In genomic region chr4:10667651-10668341, GRCh38 we compare ENCODE assay signal across 29 cellular contexts. TPM values are rescaled to one million over a fixed set of nuclear protein-coding genes. Genes with fewer than 3 reads are reported as not detected.
DNase-seq lines count a peak whose midpoint lies in the region; ATAC-seq, FAIRE-seq and TF ChIP-seq lines count a peak whose summit lies in the region.
"Had no signal": no experiment of that assay in that cellular context is flagged by ENCODE, and none has a peak within 500 bp of the region (broad histone marks: within the 10 kb centered on the region; RNA-seq: fewer than 3 reads in every experiment).

No MANE protein-coding gene starts in this region.

- no peak overlapping the region for H3K27ac ChIP-seq in GM12878 (ENCODE audit: control insufficient read depth, insufficient read depth)
- H3K27ac ChIP-seq in transverse colon = no peak overlapping the region
- H3K27ac ChIP-seq: BLaER1, body of pancreas, RWPE1, testis had no signal

- DNase-seq in COR-L47 (lab: John Stamatoyannopoulos, UW) (peak; percentile 42), NCI-H1417 (lab: John Stamatoyannopoulos, UW) (peak; percentile 58 to 87 (median 68)), NCI-H2171 treated with DMSO at 0.1 percent for 48 hours (lab: John Stamatoyannopoulos, UW) (peak; percentile 82), GM12878 (ENCODE audit: low read depth, low spot score) (no peak), GDM1 (lab: John Stamatoyannopoulos, UW) (no peak), epidermal melanocyte (ENCODE audit: insufficient read length, low spot score) (no peak), natural killer cell (no peak), transverse colon (no peak)
- DNase-seq: ACHN; activated CD4-positive, alpha-beta memory T cell treated with anti-CD3 and anti-CD28 coated beads for 36 hours; activated CD4-positive, CD25-positive, alpha-beta regulatory T cell; activated gamma-delta T cell; activated naive CD8-positive, alpha-beta T cell treated with anti-CD3 and anti-CD28 coated beads, Interleukin-2, amount 50 U/mL, for 24 hours; activated T-cell treated with anti-CD3 and anti-CD28 coated beads for 4 hours; body of pancreas; effector memory CD8-positive, alpha-beta T cell; GF-D8; H9; kidney glomerular epithelial cell; stimulated activated naive CD4-positive, alpha-beta T cell; testis had no signal

- H3K4me1 Mint-ChIP-seq in natural killer cell = peaks cover 24 to 30% of the 10 kb centered on the region in 2 donors
- H3K4me1 Mint-ChIP-seq: H9 had no signal

- no peak overlapping the region for H3K4me3 Mint-ChIP-seq in natural killer cell
- H3K4me3 Mint-ChIP-seq: activated CD4-positive, alpha-beta memory T cell treated with anti-CD3 and anti-CD28 coated beads for 36 hours; activated naive CD8-positive, alpha-beta T cell treated with anti-CD3 and anti-CD28 coated beads, Interleukin-2, amount 50 U/mL, for 24 hours; effector memory CD8-positive, alpha-beta T cell; H9 had no signal

- H3K4me3 ChIP-seq in GM12878 (no peak overlapping the region), transverse colon (no peak overlapping the region)
- H3K4me3 ChIP-seq: BLaER1, body of pancreas, lung, smooth muscle cell, testis had no signal

- TF ChIP-seq EP300 in GM12878 (IDR thresholded peaks at IDR 0.05; ENCODE audit: borderline replicate concordance in 1 of 2, control insufficient read depth in 1 of 2, low read depth in 2 of 2, low read length in 2 of 2) (no peak), transverse colon (IDR thresholded peaks at IDR 0.05; ENCODE audit: low read depth) (no peak)

- SMC1A ChIA-PET in GM12878 (lab: Charles Lee; ENCODE audit: uncharacterized antibody, unreplicated experiment) = interaction anchor here (3.7 to 11.5 kb wide), 2 partner anchors 10 to 19 kb away, joined by 15 to 139 read pairs; partner anchors contain the start of gene CLNK

- H3K27me3 ChIP-seq in GM12878 (replicated peaks in 1 of 2; ENCODE audit: control insufficient read depth in 2 of 2, insufficient read depth in 2 of 2, low read length in 1 of 2) (no peaks in the 10 kb centered on the region), transverse colon (no peaks in the 10 kb centered on the region)
- H3K27me3 ChIP-seq: BLaER1, body of pancreas, testis had no signal

- no peak for TF ChIP-seq CTCF in GM12878 (IDR thresholded peaks at IDR 0.05 in 2 of 3, conservative IDR thresholded peaks at IDR 0.05 in 1 of 3; ENCODE audit: control insufficient read depth in 2 of 3, extremely low read depth in 1 of 3, insufficient read depth in 1 of 3, low read depth in 3 of 3, low read length in 3 of 3)
- TF ChIP-seq CTCF in natural killer cell (IDR thresholded peaks at IDR 0.05) = no peak
- no peak for TF ChIP-seq CTCF in transverse colon (IDR thresholded peaks at IDR 0.05)

- H3K36me3 Mint-ChIP-seq in natural killer cell = no peaks in the 10 kb centered on the region
- H3K36me3 Mint-ChIP-seq: activated CD4-positive, alpha-beta memory T cell treated with anti-CD3 and anti-CD28 coated beads for 36 hours had no signal

- H3K36me3 ChIP-seq in GM12878 (ENCODE audit: control insufficient read depth in 2 of 2, insufficient read depth in 2 of 2, low read length in 1 of 2) (peaks cover 0 to 2% of the 10 kb centered on the region in 2 experiments; a peak in 3 of 4 replicates), transverse colon (no peaks in the 10 kb centered on the region)
- H3K36me3 ChIP-seq: BLaER1 had no signal

- CTCF ChIA-PET in GM12878 (lab: Yijun Ruan, JAX) = no interaction called here

- no peak for FAIRE-seq in GM12878 (lab: Jason Lieb, UNC)
- FAIRE-seq: colon, D721Med had no signal

- H3K9ac ChIP-seq in GM12878 (ENCODE audit: control insufficient read depth, insufficient read depth, low read length) = no peak overlapping the region
- H3K9ac ChIP-seq: BLaER1 had no signal

- POLR2A ChIA-PET in GM12878 (lab: Charles Lee) = no interaction called here

- intact Hi-C loops in GM12878 (cut with micrococcal nuclease; ENCODE audit: unreplicated experiment) (no loop called here), natural killer cell (cut with micrococcal nuclease) (no loop called here), transverse colon (cut with DNase I; ENCODE audit: low total_unique reads) (no loop called here)

- H4K20me1 ChIP-seq in GM12878 (ENCODE audit: control insufficient read depth, insufficient read depth) = no peaks in the 10 kb centered on the region
- H4K20me1 ChIP-seq: BLaER1 had no signal

- BruUV-seq in GM12878 (replicated peaks; lab: Mats Ljungman, UMichigan) = no TSS peak

- RAD21 ChIA-PET in GM12878 (lab: Charles Lee; ENCODE audit: unreplicated experiment) = no interaction called here

- H3K4me1 ChIP-seq in GM12878 (ENCODE audit: control insufficient read depth, insufficient read depth, low read length) (peaks cover 18% of the 10 kb centered on the region), transverse colon (no peaks in the 10 kb centered on the region)
- H3K4me1 ChIP-seq: body of pancreas, testis had no signal

- H3K79me2 ChIP-seq in GM12878 (ENCODE audit: control insufficient read depth, insufficient read depth, low read length) = no peaks in the 10 kb centered on the region

- no peaks in the 10 kb centered on the region for H3K27me3 Mint-ChIP-seq in natural killer cell (ENCODE audit: low read depth in 2 of 2)
- H3K27me3 Mint-ChIP-seq: activated naive CD8-positive, alpha-beta T cell treated with anti-CD3 and anti-CD28 coated beads, Interleukin-2, amount 50 U/mL, for 24 hours had no signal

- no peak overlapping the region for H3K4me2 ChIP-seq in GM12878 (ENCODE audit: control insufficient read depth, insufficient read depth)
- H3K4me2 ChIP-seq: BLaER1, smooth muscle cell had no signal

- TF ChIP-seq POLR2A in GM12878 (IDR thresholded peaks at IDR 0.05; ENCODE audit: low read depth, low read length) (no peak), transverse colon (IDR thresholded peaks at IDR 0.05) (no peak)

- WGBS in GM12878 (ENCODE audit: insufficient coverage, insufficient replicate concordance, low lambda C conversion rate, missing lambda C conversion rate) = 83% methylated on average over 10 of the region's 10 CpGs
- 80 to 83% methylated on average over 2 to 10 of the region's 10 CpGs for whole genome bisulfite sequencing in transverse colon (ENCODE audit: low coverage in 1 of 2), 2 donors

- H3K9me3 ChIP-seq in GM12878 (replicated peaks; ENCODE audit: control insufficient read depth, insufficient read depth, low read length) (no peaks in the 10 kb centered on the region; the same call in 2 of the 3 replicates), transverse colon (no peaks in the 10 kb centered on the region)
- H3K9me3 ChIP-seq: BLaER1, body of pancreas, testis had no signal

- H3K9me3 Mint-ChIP-seq in natural killer cell = no peaks in the 10 kb centered on the region
- H3K9me3 Mint-ChIP-seq: activated CD4-positive, alpha-beta memory T cell treated with anti-CD3 and anti-CD28 coated beads for 36 hours; effector memory CD8-positive, alpha-beta T cell; H9 had no signal

- H3K27ac Mint-ChIP-seq in natural killer cell = no peak overlapping the region
- H3K27ac Mint-ChIP-seq: activated CD4-positive, alpha-beta memory T cell treated with anti-CD3 and anti-CD28 coated beads for 36 hours; activated naive CD8-positive, alpha-beta T cell treated with anti-CD3 and anti-CD28 coated beads, Interleukin-2, amount 50 U/mL, for 24 hours; effector memory CD8-positive, alpha-beta T cell; H9 had no signal

- no peak for ATAC-seq in GM12878
- no peak for ATAC-seq in natural killer cell
- ATAC-seq: activated naive CD8-positive, alpha-beta T cell treated with anti-CD3 and anti-CD28 coated beads, Interleukin-2, amount 50 U/mL, for 24 hours; body of pancreas; effector memory CD8-positive, alpha-beta T cell had no signal

- in situ Hi-C loops in GM12878 (cut with MboI) (no loop called here), transverse colon (cut with MboI; ENCODE audit: low pct_ligation_motif_present in 1 of 4, low pct_unique_long_range_greater_than_20kb in 1 of 4, low sequenced_read_pairs in 3 of 4) (no loop called here)

- no peak overlapping the region for H2AFZ ChIP-seq in GM12878 (ENCODE audit: control insufficient read depth, low read depth, low read length)

- no peak for TF ChIP-seq RAD21 in GM12878 (IDR thresholded peaks at IDR 0.05; ENCODE audit: insufficient read depth, low read depth, low read length)

TF ChIP-seq in GM12878, 131 proteins besides CTCF, POLR2A, EP300 and RAD21 (continues in another document):
- TF ChIP-seq TBL1XR1 (IDR thresholded peaks at IDR 0.05; ENCODE audit: low read depth, low read length) (no peak), SPI1 (IDR thresholded peaks at IDR 0.05; ENCODE audit: borderline replicate concordance, insufficient read depth, low read depth, low read length) (peak; percentile 25; the same call in 1 of the 2 replicates), DPF2 (IDR thresholded peaks at IDR 0.05) (no peak)

RNA-seq across cellular contexts. Expression of gene CLNK, which starts 16.8 kb away (rescaled TPM):
- 19.6 and 20.8 TPM in 2 replicates for total RNA-seq in GM12878 (2013; cell fraction: nucleolus; rRNA removed)
- total RNA-seq in GM12878 (2014; rRNA removed) (2.1 and 2.2 TPM in 2 replicates), GM12878 (2014; rRNA removed; fragmentation: Illumina TruSeq; extraction: Trizol) (2.3 and 2.8 TPM in 2 replicates), GM12878 (2021) (2.5 and 2.8 TPM in 2 replicates), natural killer cell (1 to 10 TPM in 2 of 3 donors, under 1 TPM in 1; 1.00 to 1.1 (median 1.0) TPM), transverse colon (under 1 TPM in 2 of 4 donors, not detected in 2; under 0.01 to 0.48 TPM)
- polyA plus RNA-seq in GM12878 (2011; ENCODE audit: low read depth) = 0.91 TPM
- polyA plus RNA-seq in GM12878 (2011; rRNA removed) (14.3 and 19.3 TPM in 2 replicates), GM12878 (2014; fragmentation: Illumina TruSeq; extraction: Trizol) (2.9 and 3.1 TPM in 2 replicates), GM12878 (2014; fragmentation: Nextera tagmentation; extraction: Ambion mirVana) (1 to 10 TPM; 2.1 to 2.6 TPM), GM12878 (2014; rRNA removed) (2.8 and 3.2 TPM in 2 replicates), GM12878 (2016; fragmentation: Nextera tagmentation; extraction: Ambion mirVana) (1 to 10 TPM; 2.1 to 3.0 TPM)
- 5.8 and 6.3 TPM in 2 replicates for polyA plus RNA-seq in GM12878 (2011; cell fraction: cytosol; rRNA removed)
- polyA plus RNA-seq in GM12878 (2011; cell fraction: nucleus; rRNA removed) = 16.8 and 20.7 TPM in 2 replicates
- 1.4 and 1.9 TPM in 2 replicates for polyA plus RNA-seq in GM12878 (2012)
- 13.6 and 16.8 TPM in 2 replicates for polyA minus RNA-seq in GM12878 (2011; rRNA and poly(A)+ RNA removed)
- 1.6 and 4.1 TPM in 2 replicates for polyA minus RNA-seq in GM12878 (2011; cell fraction: cytosol; rRNA and poly(A)+ RNA removed)
- 14.6 and 15.8 TPM in 2 replicates for polyA minus RNA-seq in GM12878 (2011; cell fraction: nucleus; rRNA and poly(A)+ RNA removed)
- total RNA-seq: activated CD4-positive, alpha-beta memory T cell treated with anti-CD3 and anti-CD28 coated beads for 36 hours; H9; M059J; renal cortical epithelial cell; smooth muscle cell had no signal
- polyA plus RNA-seq: smooth muscle cell had no signal

Comparison
In these comparisons a context has a peak if more than half of its experiments do, and no peak if none do; other contexts are left out.
1. DNase-seq: peak in COR-L47 (single experiment), NCI-H1417 (3 of 3) and NCI-H2171 treated with DMSO at 0.1 percent for 48 hours (single experiment); none in GM12878 (single experiment), GDM1 (single experiment), epidermal melanocyte (single experiment), natural killer cell (single experiment) and transverse colon (single experiment).